Comparison of ENCODE assay signal across 22 cellular contexts in the genomic region with DNA sequence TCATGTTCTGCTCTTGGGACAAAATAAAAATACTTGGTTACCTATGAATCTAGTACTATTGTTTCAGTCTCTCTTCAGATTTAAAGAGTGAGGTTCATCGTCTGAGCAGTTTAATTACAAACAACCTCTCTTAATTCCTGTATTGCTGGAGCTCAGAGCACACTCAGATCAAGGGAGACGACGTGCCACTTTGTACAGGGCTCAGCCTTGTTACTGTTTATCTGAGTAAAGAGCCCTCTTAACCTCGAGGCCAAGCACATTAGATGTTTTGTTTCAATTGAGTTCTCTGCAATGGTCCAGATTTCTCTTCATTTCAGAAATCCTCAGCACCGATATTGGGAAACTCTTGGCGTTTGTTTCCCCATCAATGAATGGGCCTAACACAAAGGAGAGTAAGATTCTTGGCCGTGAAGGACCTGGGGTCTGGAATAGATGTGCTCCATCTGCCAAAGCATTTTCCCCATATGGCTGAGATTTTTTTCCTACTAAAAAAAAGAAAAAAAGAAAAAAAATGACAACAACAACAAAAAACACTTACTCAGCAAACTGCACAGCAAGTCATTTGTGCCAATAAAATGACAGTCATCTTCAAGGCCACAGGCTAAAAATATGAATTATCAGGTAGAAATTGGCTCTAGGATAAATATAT.
DNase-seq lines count a peak whose midpoint lies in the region; TF ChIP-seq lines count a peak whose summit lies in the region.
"Had no signal": no experiment of that assay in that cellular context is flagged by ENCODE, and none has a peak within 500 bp of the region (broad histone marks: within the 10 kb centered on the region; RNA-seq: fewer than 3 reads in every experiment).

No MANE protein-coding gene starts in this region.

- H3K27me3 Mint-ChIP-seq in HFFc6 (ENCODE audit: insufficient read depth): no peaks in the 10 kb centered on the region
- peaks cover 4% of the 10 kb centered on the region for H3K27me3 Mint-ChIP-seq in brain

- WGBS in mesendoderm (ENCODE audit: extremely low coverage, insufficient coverage, low lambda C conversion rate): no CpG with 5 or more reads among the region's 7 CpGs

- no peak overlapping the region for H3K23ac ChIP-seq in mesendoderm (ENCODE audit: low read length)

- no peak overlapping the region for H2AFZ ChIP-seq in osteoblast (ENCODE audit: low read length)

- H2BK15ac ChIP-seq in mesendoderm (replicated peaks; ENCODE audit: low read depth): no peak overlapping the region

- H3K36me3 Mint-ChIP-seq in HFFc6 (ENCODE audit: low read depth) (no peaks in the 10 kb centered on the region), brain (no peaks in the 10 kb centered on the region)

- H3K27me3 ChIP-seq in osteoblast (ENCODE audit: insufficient read depth, low read length) (no peaks in the 10 kb centered on the region), mesendoderm (ENCODE audit: insufficient read depth, low read length, poor library complexity) (no peaks in the 10 kb centered on the region)
- H3K27me3 ChIP-seq: adrenal gland, heart right ventricle had no signal

- DNase-seq in CD1c-positive myeloid dendritic cell (ENCODE audit: extremely low spot score): peak; percentile 9
- DNase-seq in HFFc6: no peak
- DNase-seq in osteoblast (ENCODE audit: insufficient read length, low spot score, missing footprints): no peak
- DNase-seq in mesendoderm: no peak
- no peak for DNase-seq in LoVo (ENCODE audit: low spot score)
- DNase-seq in iPS-NIHi11 (ENCODE audit: low spot score): no peak
- DNase-seq: activated CD4-positive, alpha-beta memory T cell treated with anti-CD3 and anti-CD28 coated beads, Interleukin-2, amount 10 ng/mL, durations not matched to agents 7 days and 5 days; adrenal gland; effector CD4-positive, alpha-beta T cell; heart right ventricle; NCI-H1930; NCI-H524; small intestine; stimulated activated CD4-positive, alpha-beta T cell treated with anti-CD3 and anti-CD28 coated beads, Interleukin-4, amount 100 ng/mL, for 24 hours; WERI-Rb-1 had no signal

- H3K27ac ChIP-seq in osteoblast (ENCODE audit: low read depth, low read length): peak overlapping the region; percentile 99
- no peak overlapping the region for H3K27ac ChIP-seq in mesendoderm (ENCODE audit: low read depth, low read length)
- H3K27ac ChIP-seq: adrenal gland, prostate gland, WERI-Rb-1 had no signal

- H3K4me1 ChIP-seq in osteoblast (ENCODE audit: insufficient read depth, low read length) (peaks cover 34% of the 10 kb centered on the region), mesendoderm (ENCODE audit: control insufficient read depth, low read depth, low read length) (no peaks in the 10 kb centered on the region)
- H3K4me1 ChIP-seq: adrenal gland, prostate gland had no signal

- H4K20me1 ChIP-seq in osteoblast (ENCODE audit: insufficient read depth, low read length): no peaks in the 10 kb centered on the region

- H3K79me2 ChIP-seq in osteoblast (ENCODE audit: insufficient read depth, low read length): no peaks in the 10 kb centered on the region
- no peaks in the 10 kb centered on the region for H3K79me2 ChIP-seq in mesendoderm (ENCODE audit: control insufficient read depth, insufficient read depth, low read length)

- no peak overlapping the region for H3K4me2 ChIP-seq in osteoblast (ENCODE audit: insufficient read depth, low read length)
- H3K4me2 ChIP-seq in mesendoderm (ENCODE audit: low read length): no peak overlapping the region

- no peak overlapping the region for H3K9ac ChIP-seq in mesendoderm (ENCODE audit: low read length)

- TF ChIP-seq CTCF in HFFc6 (IDR thresholded peaks at IDR 0.05) (no peak), brain (conservative IDR thresholded peaks at IDR 0.05) (no peak), osteoblast (IDR thresholded peaks at IDR 0.05; ENCODE audit: extremely low read depth, low read depth, low read length) (no peak)

- no peak overlapping the region for H4K8ac ChIP-seq in mesendoderm (ENCODE audit: low read depth, low read length)

- H3K36me3 ChIP-seq in osteoblast (ENCODE audit: insufficient read depth, low read length): no peaks in the 10 kb centered on the region
- no peaks in the 10 kb centered on the region for H3K36me3 ChIP-seq in mesendoderm (ENCODE audit: control insufficient read depth, insufficient read depth, low read length)
- H3K36me3 ChIP-seq: adrenal gland, heart right ventricle, prostate gland, WERI-Rb-1 had no signal

- no peak overlapping the region for H3K56ac ChIP-seq in mesendoderm (ENCODE audit: low read length)

- no peak overlapping the region for H3K18ac ChIP-seq in mesendoderm (ENCODE audit: low read length)

- no peak overlapping the region for H3K4me3 Mint-ChIP-seq in HFFc6
- H3K4me3 Mint-ChIP-seq in brain: no peak overlapping the region
- H3K4me3 Mint-ChIP-seq: activated CD4-positive, alpha-beta memory T cell treated with anti-CD3 and anti-CD28 coated beads, Interleukin-2, amount 10 ng/mL, durations not matched to agents 7 days and 5 days; activated T-helper 1 cell treated with anti-CD3 and anti-CD28 coated beads, Interleukin-12 subunit alpha, Interleukin-12 subunit beta, Interleukin-2, Interleukin-4 antibody, amounts not matched to agents 30 ng/mL and 10 ng/mL and 1 ng/mL, durations not matched to agents 14 hours and 24 hours and 36 hours; B cell; nephron; T-helper 1 cell treated with Interleukin-12 subunit alpha and Interleukin-12 subunit beta and Interleukin-4 antibody, amounts not matched to agents 30 μg/mL and 1 μg/mL, for 36 hours had no signal

- H3K4me3 ChIP-seq in osteoblast (ENCODE audit: insufficient read depth, low read length): no peak overlapping the region
- H3K4me3 ChIP-seq in mesendoderm (ENCODE audit: low read length): no peak overlapping the region
- H3K4me3 ChIP-seq: adrenal gland, heart right ventricle, lung, prostate gland had no signal

- no peak overlapping the region for H2BK120ac ChIP-seq in mesendoderm (ENCODE audit: low read depth, low read length)

- no peak overlapping the region for H4K5ac ChIP-seq in mesendoderm (ENCODE audit: low read length)

- H3K79me1 ChIP-seq in mesendoderm (ENCODE audit: low read length): no peaks in the 10 kb centered on the region

- H3K9me3 Mint-ChIP-seq in HFFc6 (no peaks in the 10 kb centered on the region), brain (peaks cover 0 to 14% (median 1%) of the 10 kb centered on the region in 5 experiments)
- H3K9me3 Mint-ChIP-seq: activated CD4-positive, alpha-beta memory T cell treated with anti-CD3 and anti-CD28 coated beads, Interleukin-2, amount 10 ng/mL, durations not matched to agents 7 days and 5 days; activated T-helper 1 cell treated with anti-CD3 and anti-CD28 coated beads, Interleukin-12 subunit alpha, Interleukin-12 subunit beta, Interleukin-2, Interleukin-4 antibody, amounts not matched to agents 30 ng/mL and 10 ng/mL and 1 ng/mL, durations not matched to agents 14 hours and 24 hours and 36 hours; nephron; T-helper 1 cell treated with Interleukin-12 subunit alpha and Interleukin-12 subunit beta and Interleukin-4 antibody, amounts not matched to agents 30 μg/mL and 1 μg/mL, for 36 hours had no signal

- H3K27ac Mint-ChIP-seq in HFFc6 (peak overlapping the region; percentile 99), brain (peak overlapping the region in 3 of 5 experiments; percentile 71 to 85 (median 85))
- H3K27ac Mint-ChIP-seq: activated CD4-positive, alpha-beta memory T cell treated with anti-CD3 and anti-CD28 coated beads, Interleukin-2, amount 10 ng/mL, durations not matched to agents 7 days and 5 days; activated T-helper 1 cell treated with anti-CD3 and anti-CD28 coated beads, Interleukin-12 subunit alpha, Interleukin-12 subunit beta, Interleukin-2, Interleukin-4 antibody, amounts not matched to agents 30 ng/mL and 10 ng/mL and 1 ng/mL, durations not matched to agents 14 hours and 24 hours and 36 hours; B cell; T-helper 1 cell treated with Interleukin-12 subunit alpha and Interleukin-12 subunit beta and Interleukin-4 antibody, amounts not matched to agents 30 μg/mL and 1 μg/mL, for 36 hours had no signal

- H3K9me3 ChIP-seq in osteoblast (ENCODE audit: low read depth, low read length): no peaks in the 10 kb centered on the region
- H3K9me3 ChIP-seq: adrenal gland, heart right ventricle, prostate gland had no signal

- peaks cover 42% of the 10 kb centered on the region for H3K4me1 Mint-ChIP-seq in HFFc6 (ENCODE audit: low read depth)
- peaks cover 47% of the 10 kb centered on the region for H3K4me1 Mint-ChIP-seq in brain
- H3K4me1 Mint-ChIP-seq: B cell had no signal

- no peak overlapping the region for H3K4ac ChIP-seq in mesendoderm (ENCODE audit: low read depth, low read length)

- no peak overlapping the region for H2AK5ac ChIP-seq in mesendoderm (ENCODE audit: low read length)

- no peak overlapping the region for H2BK5ac ChIP-seq in mesendoderm (ENCODE audit: low read length)
